ENCODE assay signal across 11 cellular contexts in genomic region chr10:123021517-123021916, GRCh38. TPM values are rescaled to one million over a fixed set of nuclear protein-coding genes. Genes with fewer than 3 reads are reported as not detected.
A peak's percentile ranks its signal among the peaks of the same experiment; 100 is the strongest.
DNase-seq lines count a peak whose midpoint lies in the region; ATAC-seq and TF ChIP-seq lines count a peak whose summit lies in the region.
"Had no signal": no experiment of that assay in that cellular context is flagged by ENCODE, and none has a peak within 500 bp of the region (broad histone marks: within the 10 kb centered on the region; RNA-seq: fewer than 3 reads in every experiment).

No MANE protein-coding gene starts in this region.

- no peaks in the 10 kb centered on the region for H3K9me3 ChIP-seq in breast epithelium

- H3K27ac Mint-ChIP-seq in MCF 10A (ENCODE audit: low read depth, unreplicated experiment), result no peak overlapping the region
- no peak overlapping the region for H3K27ac Mint-ChIP-seq in endothelial cell (ENCODE audit: unreplicated experiment)
- H3K27ac Mint-ChIP-seq in stimulated activated effector memory CD8-positive, alpha-beta T cell treated with anti-CD3 and anti-CD28 coated beads, Interleukin-12 subunit alpha, Interleukin-12 subunit beta, amount 100 ng/mL, for 72 hours, result no peak overlapping the region
- H3K27ac Mint-ChIP-seq: CD4-positive, CD25-positive, alpha-beta regulatory T cell had no signal

- H3K27me3 Mint-ChIP-seq in MCF 10A (ENCODE audit: insufficient read depth, unreplicated experiment) (no peaks in the 10 kb centered on the region), endothelial cell (ENCODE audit: unreplicated experiment) (no peaks in the 10 kb centered on the region)
- H3K27me3 Mint-ChIP-seq: CD4-positive, CD25-positive, alpha-beta regulatory T cell; central memory CD8-positive, alpha-beta T cell had no signal

- no peaks in the 10 kb centered on the region for H3K36me3 ChIP-seq in breast epithelium

- H3K9me3 Mint-ChIP-seq in MCF 10A (ENCODE audit: unreplicated experiment), result no peaks in the 10 kb centered on the region
- H3K9me3 Mint-ChIP-seq in endothelial cell (ENCODE audit: unreplicated experiment), result no peaks in the 10 kb centered on the region
- H3K9me3 Mint-ChIP-seq in stimulated activated effector memory CD8-positive, alpha-beta T cell treated with anti-CD3 and anti-CD28 coated beads, Interleukin-12 subunit alpha, Interleukin-12 subunit beta, amount 100 ng/mL, for 72 hours, result no peaks in the 10 kb centered on the region
- H3K9me3 Mint-ChIP-seq: central memory CD8-positive, alpha-beta T cell had no signal

- peak; percentile 28 for TF ChIP-seq CTCF in MCF 10A (IDR thresholded peaks at IDR 0.05; ENCODE audit: unreplicated experiment)
- no peak for TF ChIP-seq CTCF in breast epithelium (IDR thresholded peaks at IDR 0.05)
- peak; percentile 22 for TF ChIP-seq CTCF in endothelial cell (IDR thresholded peaks at IDR 0.05; ENCODE audit: unreplicated experiment)

- H3K4me1 Mint-ChIP-seq in MCF 10A (ENCODE audit: insufficient read depth, unreplicated experiment) (peaks cover 7% of the 10 kb centered on the region), endothelial cell (ENCODE audit: unreplicated experiment) (peaks cover 9% of the 10 kb centered on the region)
- peaks cover 8% of the 10 kb centered on the region for H3K4me1 Mint-ChIP-seq in stimulated activated effector memory CD8-positive, alpha-beta T cell treated with anti-CD3 and anti-CD28 coated beads, Interleukin-12 subunit alpha, Interleukin-12 subunit beta, amount 100 ng/mL, for 72 hours

- no peak for TF ChIP-seq POLR2A in breast epithelium (IDR thresholded peaks at IDR 0.05)

- H3K27ac ChIP-seq in breast epithelium, result no peak overlapping the region

- H3K36me3 Mint-ChIP-seq in MCF 10A (ENCODE audit: insufficient read depth, unreplicated experiment) (no peaks in the 10 kb centered on the region), endothelial cell (ENCODE audit: low read depth, unreplicated experiment) (no peaks in the 10 kb centered on the region)
- H3K36me3 Mint-ChIP-seq in stimulated activated effector memory CD8-positive, alpha-beta T cell treated with anti-CD3 and anti-CD28 coated beads, Interleukin-12 subunit alpha, Interleukin-12 subunit beta, amount 100 ng/mL, for 72 hours, result no peaks in the 10 kb centered on the region

- CTCF ChIA-PET in MCF 10A (lab: Yijun Ruan, JAX), result interaction anchor here (0.6 to 1.8 kb wide), 10 partner anchors 11 to 768 kb away, joined by 3 to 7 read pairs (median 4); no protein-coding TSS in a partner anchor

- no peaks in the 10 kb centered on the region for H3K4me1 ChIP-seq in breast epithelium

- intact Hi-C loops in MCF 10A (cut with micrococcal nuclease), result no loop called here
- intact Hi-C loops in breast epithelium (cut with DNase I; ENCODE audit: low total_unique reads), result no loop called here

- BruUV-seq in MCF 10A (replicated peaks; lab: Mats Ljungman, UMichigan), result no TSS peak

- no peaks in the 10 kb centered on the region for H3K27me3 ChIP-seq in breast epithelium

- no peak for ATAC-seq in stimulated activated effector memory CD8-positive, alpha-beta T cell treated with anti-CD3 and anti-CD28 coated beads, Interleukin-12 subunit alpha, Interleukin-12 subunit beta, amount 100 ng/mL, for 72 hours
- ATAC-seq in HG03095 (IDR thresholded peaks at IDR 0.05; ENCODE audit: unreplicated experiment), result no peak

- POLR2A ChIA-PET in MCF 10A (lab: Yijun Ruan, JAX), result interaction anchor here (0.6 to 5.7 kb wide), 6 partner anchors 11 to 230 kb away, joined by 3 to 24 read pairs (median 4); partner anchors contain the start of genes ACADSB and IKZF5

- no peak overlapping the region for H3K4me3 ChIP-seq in breast epithelium

- H3K4me3 Mint-ChIP-seq in MCF 10A (ENCODE audit: unreplicated experiment) (no peak overlapping the region), endothelial cell (ENCODE audit: unreplicated experiment) (no peak overlapping the region)
- no peak overlapping the region for H3K4me3 Mint-ChIP-seq in stimulated activated effector memory CD8-positive, alpha-beta T cell treated with anti-CD3 and anti-CD28 coated beads, Interleukin-12 subunit alpha, Interleukin-12 subunit beta, amount 100 ng/mL, for 72 hours
- H3K4me3 Mint-ChIP-seq: CD4-positive, CD25-positive, alpha-beta regulatory T cell; central memory CD8-positive, alpha-beta T cell had no signal

- peak; percentile 23 for DNase-seq in MCF 10A (ENCODE audit: unreplicated experiment)
- DNase-seq in breast epithelium (ENCODE audit: low spot score in 2 of 2), result no peak
- DNase-seq in NCI-H82 (lab: John Stamatoyannopoulos, UW), result peak; percentile 73
- no peak for DNase-seq in endothelial cell (ENCODE audit: low spot score)
- DNase-seq in DMS153 (lab: John Stamatoyannopoulos, UW), result no peak
- DNase-seq in activated T-cell treated with anti-CD3 and anti-CD28 coated beads, Interleukin-2, amount 50 U/mL, for 1 hour, result no peak
- no peak for DNase-seq in stimulated activated effector memory CD8-positive, alpha-beta T cell treated with anti-CD3 and anti-CD28 coated beads, Interleukin-12 subunit alpha, Interleukin-12 subunit beta, amount 100 ng/mL, for 72 hours (ENCODE audit: low spot score in 2 of 2)
- DNase-seq: NCI-H187 had no signal

RNA-seq across cellular contexts. Expression of gene ACADSB, which starts 12.7 kb away (rescaled TPM):
- total RNA-seq in MCF 10A (2022) (11.9 and 15.7 TPM in 2 replicates), breast epithelium (10 to 100 TPM; 22.6 to 32.4 (median 31.8) TPM), endothelial cell (ENCODE audit: unreplicated experiment) (35.6 TPM)

RNA-seq across cellular contexts. Expression of gene IKZF5, which starts 12.9 kb away (rescaled TPM):
- total RNA-seq in MCF 10A (2022) (10.3 and 16.4 TPM in 2 replicates), breast epithelium (10 to 100 TPM; 10.5 to 17.7 (median 13.3) TPM), endothelial cell (ENCODE audit: unreplicated experiment) (14.9 TPM)

RNA-seq across cellular contexts. Expression of gene PSTK, which starts 41.3 kb away (rescaled TPM):
- total RNA-seq in MCF 10A (2022), result 6.5 and 8.3 TPM in 2 replicates
- 1 to 10 TPM; 3.6 to 6.4 (median 3.7) TPM for total RNA-seq in breast epithelium
- 5.2 TPM for total RNA-seq in endothelial cell (ENCODE audit: unreplicated experiment)

Comparison
In these comparisons a context has a peak if more than half of its experiments do, and no peak if none do; other contexts are left out.
1. DNase-seq: peak in MCF 10A (single experiment) and NCI-H82 (single experiment); none in breast epithelium (0 of 2), endothelial cell (single experiment), DMS153 (single experiment), activated T-cell treated with anti-CD3 and anti-CD28 coated beads, Interleukin-2, amount 50 U/mL, for 1 hour (single experiment) and stimulated activated effector memory CD8-positive, alpha-beta T cell treated with anti-CD3 and anti-CD28 coated beads, Interleukin-12 subunit alpha, Interleukin-12 subunit beta, amount 100 ng/mL, for 72 hours (0 of 2).
2. CTCF ChIP-seq: peak in MCF 10A (single experiment) and endothelial cell (single experiment); none in breast epithelium (0 of 3).